Comparison of ENCODE assay signal across 19 cellular contexts in the genomic region with DNA sequence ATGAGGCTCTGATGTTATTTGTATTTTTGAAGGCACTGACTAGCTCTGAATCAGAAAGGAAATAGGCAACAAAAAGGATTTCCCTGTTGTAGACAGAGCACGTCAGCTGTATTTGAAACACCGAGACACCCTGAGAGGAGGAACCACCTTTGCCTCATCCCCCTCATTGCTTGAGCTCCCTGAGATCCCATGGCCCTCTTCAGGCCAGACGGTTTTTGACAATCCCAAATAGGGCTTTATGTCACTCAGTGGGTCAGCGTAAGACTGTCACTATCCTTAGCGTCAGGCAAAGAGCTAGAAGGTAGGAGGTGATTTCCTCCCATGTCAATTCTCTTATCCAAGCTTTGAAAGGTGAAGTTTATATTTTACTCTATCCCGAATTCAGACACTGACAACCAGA.
"Had no signal": no experiment of that assay in that cellular context is flagged by ENCODE, and none has a peak within 500 bp of the region (broad histone marks: within the 10 kb centered on the region; RNA-seq: fewer than 3 reads in every experiment).

No MANE protein-coding gene starts in this region.

- DNase-seq: activated CD4-positive, alpha-beta T cell treated with anti-CD3 and anti-CD28 coated beads for 1 hour; activated CD4-positive, alpha-beta T cell treated with anti-CD3 and anti-CD28 coated beads, Interleukin-2, amount 50 U/mL, for 1 hour; activated CD8-positive, alpha-beta T cell treated with anti-CD3 and anti-CD28 coated beads, Interleukin-2, amount 10 ng/mL, durations not matched to agents 7 days and 5 days; activated gamma-delta T cell; activated naive CD4-positive, alpha-beta T cell treated with anti-CD3 and anti-CD28 coated beads, Interleukin-2, amount 50 U/mL, for 16 hours; activated naive CD8-positive, alpha-beta T cell treated with anti-CD3 and anti-CD28 coated beads, Interleukin-2, amount 50 U/mL, for 24 hours; effector memory CD8-positive, alpha-beta T cell; left ventricle myocardium superior; sigmoid colon; stimulated activated CD4-positive, alpha-beta T cell treated with anti-CD3 and anti-CD28 coated beads, Interleukin-15, amount 100 ng/mL, for 24 hours; stomach; T-helper 1 cell; uterus; WERI-Rb-1 had no signal

- H3K36me3 ChIP-seq: sigmoid colon, stomach, suprapubic skin, tibial nerve, uterus, WERI-Rb-1 had no signal

- H3K4me3 ChIP-seq: sigmoid colon, smooth muscle cell, stomach, suprapubic skin, tibial nerve, uterus had no signal

- H3K27ac ChIP-seq: WERI-Rb-1 had no signal

- H3K4me2 ChIP-seq: smooth muscle cell had no signal

- ATAC-seq: activated CD8-positive, alpha-beta T cell treated with anti-CD3 and anti-CD28 coated beads, Interleukin-2, amount 10 ng/mL, durations not matched to agents 7 days and 5 days; activated naive CD8-positive, alpha-beta T cell treated with anti-CD3 and anti-CD28 coated beads, Interleukin-2, amount 50 U/mL, for 24 hours; effector memory CD8-positive, alpha-beta T cell; left ventricle myocardium superior; stimulated activated memory B cell treated with anti-CD40 and anti-IgM and Interleukin-4, amounts not matched to agents 10 μg/mL and 1 μg/mL and 100 μg/mL, for 72 hours had no signal

- H3K27me3 ChIP-seq: sigmoid colon, stomach, suprapubic skin, tibial nerve, uterus had no signal

- H3K4me1 ChIP-seq: uterus had no signal

- H3K9me3 ChIP-seq: sigmoid colon, stomach, suprapubic skin, tibial nerve, uterus had no signal

- FAIRE-seq: TTC549 had no signal
